In the genomic region with DNA sequence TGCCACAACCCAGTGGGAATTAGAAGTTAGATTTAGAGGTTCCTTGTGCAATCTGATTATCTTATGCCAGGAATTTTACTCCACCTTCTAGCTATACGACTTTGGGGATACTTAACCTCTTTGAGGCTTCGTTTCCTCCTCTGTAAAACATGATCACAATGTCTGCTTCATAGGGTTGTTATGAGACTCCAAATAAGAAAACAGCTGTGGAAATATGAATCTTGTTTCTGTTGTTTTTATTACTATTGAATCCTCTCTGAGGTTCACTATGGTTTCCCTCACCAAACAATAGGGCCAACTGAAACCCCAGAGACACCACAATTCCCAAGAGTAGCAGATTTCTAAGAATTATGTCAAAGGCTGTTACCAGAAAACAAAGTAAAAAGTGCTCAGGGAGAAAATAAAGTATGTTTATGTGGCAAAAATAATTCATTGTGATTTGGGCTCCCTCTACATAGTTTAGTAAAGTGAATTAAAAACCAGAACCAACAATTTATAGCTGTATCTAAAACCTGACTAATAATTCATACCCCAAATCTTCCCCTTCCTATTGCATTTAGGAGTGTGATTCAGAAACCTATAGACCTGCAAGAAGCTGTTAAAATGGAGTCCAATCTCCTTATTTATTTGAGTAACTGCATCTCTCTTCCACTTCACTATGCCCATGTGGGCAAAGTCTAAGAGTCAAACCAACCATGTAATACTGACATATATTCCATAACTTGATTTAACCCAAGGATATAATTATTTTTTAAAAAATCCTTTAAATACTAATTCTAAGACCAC, we compare ENCODE assay signal across 9 cellular contexts. TPM values are rescaled to one million over a fixed set of nuclear protein-coding genes. Genes with fewer than 3 reads are reported as not detected.
DNase-seq lines count a peak whose midpoint lies in the region; ATAC-seq and TF ChIP-seq lines count a peak whose summit lies in the region.
"Had no signal": no experiment of that assay in that cellular context is flagged by ENCODE, and none has a peak within 500 bp of the region (broad histone marks: within the 10 kb centered on the region; RNA-seq: fewer than 3 reads in every experiment).

No MANE protein-coding gene starts in this region.

- ATAC-seq in Panc1: no peak

- intact Hi-C loops in Panc1 (cut with micrococcal nuclease; ENCODE audit: unreplicated experiment) (no loop called here), thyroid gland (cut with DNase I) (no loop called here), posterior cingulate gyrus (cut with DNase I) (no loop called here)

- no peaks in the 10 kb centered on the region for H3K27me3 Mint-ChIP-seq in activated CD4-positive, alpha-beta T cell treated with anti-CD3 and anti-CD28 coated beads, Interleukin-2, amount 10 ng/mL, durations not matched to agents 7 days and 5 days

- peak overlapping the region; percentile 46 for H3K4me3 Mint-ChIP-seq in activated CD4-positive, alpha-beta T cell treated with anti-CD3 and anti-CD28 coated beads, Interleukin-2, amount 10 ng/mL, durations not matched to agents 7 days and 5 days

- H3K36me3 Mint-ChIP-seq in activated CD4-positive, alpha-beta T cell treated with anti-CD3 and anti-CD28 coated beads, Interleukin-2, amount 10 ng/mL, durations not matched to agents 7 days and 5 days (ENCODE audit: low read depth): peaks cover 14% of the 10 kb centered on the region

- no TSS peak for BruUV-seq in Panc1 (replicated peaks; lab: Mats Ljungman, UMichigan)

- TF ChIP-seq CTCF in Panc1 (IDR thresholded peaks at IDR 0.05) (no peak), fibroblast of mammary gland (conservative IDR thresholded peaks at IDR 0.05; ENCODE audit: control insufficient read depth, insufficient read depth, low read depth, low read length) (no peak), thyroid gland (IDR thresholded peaks at IDR 0.05) (no peak)

- H3K27me3 ChIP-seq in Panc1 (ENCODE audit: control insufficient read depth, insufficient read depth, low read length) (no peaks in the 10 kb centered on the region), thyroid gland (no peaks in the 10 kb centered on the region)

- CTCF ChIA-PET in activated CD4-positive, alpha-beta T cell treated with anti-CD3 and anti-CD28 coated beads, Interleukin-2, amount 10 ng/mL, durations not matched to agents 7 days and 5 days (lab: Charles Lee): interaction anchor here (0.7 to 1.6 kb wide), 5 partner anchors 11 to 163 kb away, joined by 3 to 8 read pairs (median 3); no protein-coding TSS in a partner anchor
- CTCF ChIA-PET in Panc1 (lab: Charles Lee): no interaction called here

- peaks cover 68% of the 10 kb centered on the region for H3K4me1 Mint-ChIP-seq in activated CD4-positive, alpha-beta T cell treated with anti-CD3 and anti-CD28 coated beads, Interleukin-2, amount 10 ng/mL, durations not matched to agents 7 days and 5 days

- no peaks in the 10 kb centered on the region for H3K9me3 ChIP-seq in Panc1 (ENCODE audit: control insufficient read depth, insufficient read depth, low read depth, low read length)
- H3K9me3 ChIP-seq in thyroid gland: no peaks in the 10 kb centered on the region

- WGBS in thyroid gland, 2 donors: 64 to 75% methylated on average over 2 of the region's 2 CpGs

- TF ChIP-seq POLR2A in thyroid gland (IDR thresholded peaks at IDR 0.05): no peak

- H3K27ac Mint-ChIP-seq in activated CD4-positive, alpha-beta T cell treated with anti-CD3 and anti-CD28 coated beads, Interleukin-2, amount 10 ng/mL, durations not matched to agents 7 days and 5 days: peak overlapping the region; percentile 76

- no peak overlapping the region for H3K4me3 ChIP-seq in Panc1 (ENCODE audit: low read depth in 2 of 2, low read length in 2 of 2)
- H3K4me3 ChIP-seq in fibroblast of mammary gland (ENCODE audit: control insufficient read depth, low read depth, low read length): no peak overlapping the region
- H3K4me3 ChIP-seq in thyroid gland (replicated peaks in 1 of 3): no peak overlapping the region

- peaks cover 68% of the 10 kb centered on the region for H3K4me1 ChIP-seq in Panc1 (ENCODE audit: control insufficient read depth, insufficient read depth, low read length)
- H3K4me1 ChIP-seq in thyroid gland: peaks cover 22 to 33% of the 10 kb centered on the region in 2 donors

- in situ Hi-C loops in Panc1 (cut with HindIII; ENCODE audit: low pct_unique_long_range_greater_than_20kb, low sequenced_read_pairs): no loop called here

- H3K9me3 Mint-ChIP-seq in activated CD4-positive, alpha-beta T cell treated with anti-CD3 and anti-CD28 coated beads, Interleukin-2, amount 10 ng/mL, durations not matched to agents 7 days and 5 days: no peaks in the 10 kb centered on the region

- peak; percentile 48 for DNase-seq in activated CD4-positive, alpha-beta T cell treated with anti-CD3 and anti-CD28 coated beads, Interleukin-2, amount 10 ng/mL, durations not matched to agents 7 days and 5 days
- no peak for DNase-seq in activated CD4-positive, alpha-beta T cell treated with anti-CD3 and anti-CD28 coated beads, Interleukin-2, amount 50 U/mL, for 1 hour
- DNase-seq in Panc1 (ENCODE audit: low read depth, low spot score) (no peak), fibroblast of mammary gland (ENCODE audit: low read depth) (peak; percentile 42), thyroid gland (no peak), NCI-H1417 treated with DMSO at 0.1 percent for 48 hours (lab: John Stamatoyannopoulos, UW) (no peak), posterior cingulate gyrus (no peak)
- no peak for DNase-seq in activated CD4-positive, CD25-positive, alpha-beta regulatory T cell (lab: John Stamatoyannopoulos, UW)
- DNase-seq: activated CD4-positive, alpha-beta T cell treated with anti-CD3 and anti-CD28 coated beads for 48 hours had no signal

- H3K36me3 ChIP-seq in Panc1 (ENCODE audit: control insufficient read depth, insufficient read depth, low read length): no peaks in the 10 kb centered on the region
- H3K36me3 ChIP-seq in thyroid gland: no peaks in the 10 kb centered on the region

- H3K27ac ChIP-seq in Panc1 (ENCODE audit: low read length) (peak overlapping the region; percentile 96), thyroid gland (peak overlapping the region; percentile 44 to 82 (median 80))

- POLR2A ChIA-PET in activated CD4-positive, alpha-beta T cell treated with anti-CD3 and anti-CD28 coated beads, Interleukin-2, amount 10 ng/mL, durations not matched to agents 7 days and 5 days (lab: Charles Lee): interaction anchor here (0.6 kb wide), 1 partner anchor 9 kb away, joined by 5 read pairs; no protein-coding TSS in a partner anchor
- POLR2A ChIA-PET in Panc1 (lab: Charles Lee): interaction anchor here (0.5 to 1.1 kb wide), 3 partner anchors 17 to 63 kb away, joined by 3 read pairs; no protein-coding TSS in a partner anchor

RNA-seq across cellular contexts. Expression of gene AMBRA1, which starts 38.4 kb away (rescaled TPM):
- 10 to 100 TPM; 38.4 to 40.0 TPM for total RNA-seq in activated CD4-positive, alpha-beta T cell treated with anti-CD3 and anti-CD28 coated beads, Interleukin-2, amount 10 ng/mL, durations not matched to agents 7 days and 5 days
- total RNA-seq in Panc1 (2021; ENCODE audit: unreplicated experiment) (40.0 TPM), thyroid gland (10 to 100 TPM; 36.0 to 59.2 (median 51.9) TPM)
- polyA plus RNA-seq in Panc1 (2012; ENCODE audit: insufficient read length): 39.3 TPM

Comparison
In these comparisons a context has a peak if more than half of its experiments do, and no peak if none do; other contexts are left out.
1. DNase-seq: peak in activated CD4-positive, alpha-beta T cell treated with anti-CD3 and anti-CD28 coated beads, Interleukin-2, amount 10 ng/mL, durations not matched to agents 7 days and 5 days (single experiment) and fibroblast of mammary gland (single experiment); none in activated CD4-positive, alpha-beta T cell treated with anti-CD3 and anti-CD28 coated beads, Interleukin-2, amount 50 U/mL, for 1 hour (single experiment), Panc1 (single experiment), thyroid gland (0 of 2), NCI-H1417 treated with DMSO at 0.1 percent for 48 hours (single experiment), activated CD4-positive, CD25-positive, alpha-beta regulatory T cell (0 of 4) and posterior cingulate gyrus (0 of 10).